Comparison of ENCODE assay signal across 10 cellular contexts in the genomic region with DNA sequence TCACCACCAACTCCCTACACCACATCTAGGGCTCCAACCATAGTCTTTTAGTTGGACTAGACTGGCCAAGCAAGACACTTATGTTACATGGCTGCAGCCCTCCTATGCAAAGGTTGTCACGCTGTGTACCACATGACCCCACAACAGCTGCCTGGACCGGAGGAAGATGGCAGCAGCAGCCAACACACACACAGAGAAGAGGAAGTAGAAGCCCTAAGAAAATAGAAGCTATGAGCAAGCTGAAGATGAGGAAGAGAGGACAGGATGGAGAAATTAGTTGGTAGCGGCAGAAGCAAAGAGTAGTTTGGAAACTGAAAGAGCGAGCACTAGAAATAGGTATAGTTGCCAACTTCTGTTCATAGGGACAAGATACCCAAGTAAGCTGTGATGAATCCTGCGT.
DNase-seq lines count a peak whose midpoint lies in the region; ATAC-seq and TF ChIP-seq lines count a peak whose summit lies in the region.
"Had no signal": no experiment of that assay in that cellular context is flagged by ENCODE, and none has a peak within 500 bp of the region (broad histone marks: within the 10 kb centered on the region; RNA-seq: fewer than 3 reads in every experiment).

No MANE protein-coding gene starts in this region.

- H3K27ac ChIP-seq in gastrocnemius medialis, result no peak overlapping the region

- TF ChIP-seq CTCF in GM13977 (IDR thresholded peaks at IDR 0.05; ENCODE audit: extremely low read depth, insufficient read depth, missing control alignments) (no peak), gastrocnemius medialis (IDR thresholded peaks at IDR 0.05 in 4 of 5, conservative IDR thresholded peaks at IDR 0.05 in 1 of 5) (no peak)

- H3K36me3 ChIP-seq in gastrocnemius medialis, result no peaks in the 10 kb centered on the region

- ATAC-seq in GM21390 (IDR thresholded peaks at IDR 0.05; ENCODE audit: unreplicated experiment) (peak; percentile 77), HG03175 (IDR thresholded peaks at IDR 0.05; ENCODE audit: unreplicated experiment) (peak; percentile 80), gastrocnemius medialis (no peak)

- DNase-seq in GM13977 (ENCODE audit: low spot score) (peak; percentile 28), SIG-M5 treated with dmso at 0.1 percent for 504 hours (lab: John Stamatoyannopoulos, UW; ENCODE audit: unreplicated experiment) (peak; percentile 95), T1000 (lab: John Stamatoyannopoulos, UW) (no peak), gastrocnemius medialis (no peak), A172 (ENCODE audit: low spot score) (no peak), HuH-7.5 (ENCODE audit: low spot score) (no peak)
- DNase-seq: cortex of kidney; stimulated activated CD8-positive, alpha-beta memory T cell treated with anti-CD3 and anti-CD28 coated beads, Interleukin-4, amount 100 ng/mL, for 48 hours had no signal

- no peaks in the 10 kb centered on the region for H3K4me1 ChIP-seq in gastrocnemius medialis

- no peaks in the 10 kb centered on the region for H3K27me3 ChIP-seq in gastrocnemius medialis

- no peak overlapping the region for H3K4me3 ChIP-seq in gastrocnemius medialis

- intact Hi-C loops in gastrocnemius medialis (cut with DNase I; ENCODE audit: low total_unique reads), result no loop called here

- no peak for TF ChIP-seq POLR2A in gastrocnemius medialis (IDR thresholded peaks at IDR 0.05)

- in situ Hi-C loops in GM13977 (cut with MboI; ENCODE audit: low pct_unique_long_range_greater_than_20kb, low sequenced_read_pairs, unreplicated experiment), result no loop called here
- in situ Hi-C loops in gastrocnemius medialis (cut with MboI; ENCODE audit: low sequenced_read_pairs in 4 of 4), result no loop called here

- no peaks in the 10 kb centered on the region for H3K9me3 ChIP-seq in gastrocnemius medialis

Comparison
In these comparisons a context has a peak if more than half of its experiments do, and no peak if none do; other contexts are left out.
1. DNase-seq: peak in GM13977 (single experiment) and SIG-M5 treated with dmso at 0.1 percent for 504 hours (single experiment); none in T1000 (single experiment), gastrocnemius medialis (0 of 2), A172 (single experiment) and HuH-7.5 (single experiment).
2. ATAC-seq: peak in GM21390 (single experiment) and HG03175 (single experiment); none in gastrocnemius medialis (0 of 2).